Comparison of ENCODE assay signal across 10 cellular contexts in the genomic region with DNA sequence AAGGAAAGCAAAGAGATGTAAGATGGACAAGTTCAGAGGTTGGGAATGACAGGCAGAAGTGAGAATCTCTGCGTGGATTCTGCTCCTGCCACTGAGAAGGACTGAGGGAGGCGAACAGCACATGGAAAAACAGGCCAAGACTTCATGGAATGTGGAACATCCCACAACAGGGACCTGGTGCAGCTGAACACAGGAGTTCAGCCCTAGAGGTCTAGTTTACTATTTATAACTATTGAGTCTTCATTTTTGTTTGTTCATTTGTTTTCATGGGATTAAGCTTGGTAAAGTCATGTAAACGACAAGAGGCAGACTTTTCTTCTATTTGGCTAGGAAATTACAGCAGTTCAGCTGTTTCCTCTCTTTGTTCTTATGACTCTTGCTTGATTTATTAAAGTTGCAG.
DNase-seq lines count a peak whose midpoint lies in the region; ATAC-seq and TF ChIP-seq lines count a peak whose summit lies in the region.
"Had no signal": no experiment of that assay in that cellular context is flagged by ENCODE, and none has a peak within 500 bp of the region (broad histone marks: within the 10 kb centered on the region; RNA-seq: fewer than 3 reads in every experiment).

No MANE protein-coding gene starts in this region.

- ATAC-seq in sciatic nerve (peak; percentile 86), left colon (no peak)

- no peak for TF ChIP-seq CTCF in cardiac fibroblast (IDR thresholded peaks at IDR 0.05; ENCODE audit: low read depth, low read length)

- intact Hi-C loops in sciatic nerve (cut with DNase I) = no loop called here
- intact Hi-C loops in left colon (cut with DNase I, micrococcal nuclease) = no loop called here

- no peak overlapping the region for H3K4me3 ChIP-seq in cardiac fibroblast (replicated peaks in 1 of 2; ENCODE audit: low read depth in 2 of 2, low read length in 2 of 2)

- DNase-seq in ELF-1 (ENCODE audit: low read depth, low spot score) (peak; percentile 41), cardiac fibroblast (ENCODE audit: low read depth in 2 of 2) (peak; percentile 77 to 79), iris pigment epithelial cell (ENCODE audit: low read depth) (peak; percentile 84), sciatic nerve (ENCODE audit: low spot score) (no peak), NCI-H2171 treated with DMSO at 0.1 percent for 48 hours (lab: John Stamatoyannopoulos, UW) (no peak), left colon (no peak)
- DNase-seq in stimulated activated naive CD4-positive, alpha-beta T cell treated with Interleukin-2 at 50 U/mL for 16 hours (lab: John Stamatoyannopoulos, UW) = no peak
- DNase-seq in stimulated activated CD4-positive, alpha-beta T cell treated with anti-CD3 and anti-CD28 coated beads, Interleukin-12 subunit alpha, Interleukin-12 subunit beta, amount 100 ng/mL, for 4 hours = no peak
- DNase-seq: activated CD4-positive, alpha-beta memory T cell treated with anti-CD3 and anti-CD28 coated beads for 36 hours; stimulated activated CD4-positive, alpha-beta T cell treated with anti-CD3 and anti-CD28 coated beads, Interleukin-4, amount 100 ng/mL, for 24 hours had no signal

Comparison
In these comparisons a context has a peak if more than half of its experiments do, and no peak if none do; other contexts are left out.
1. DNase-seq: peak in ELF-1 (single experiment), cardiac fibroblast (2 of 2) and iris pigment epithelial cell (single experiment); none in sciatic nerve (single experiment), stimulated activated naive CD4-positive, alpha-beta T cell treated with Interleukin-2 at 50 U/mL for 16 hours (single experiment), stimulated activated CD4-positive, alpha-beta T cell treated with anti-CD3 and anti-CD28 coated beads, Interleukin-12 subunit alpha, Interleukin-12 subunit beta, amount 100 ng/mL, for 4 hours (single experiment), NCI-H2171 treated with DMSO at 0.1 percent for 48 hours (single experiment) and left colon (0 of 2).